Comparison of ENCODE assay signal across 1 cellular context in genomic region chr3:185820973-185821758, GRCh38.
TF ChIP-seq lines count a peak whose summit lies in the region.

No MANE protein-coding gene starts in this region.

TF ChIP-seq in HepG2, 621 proteins besides CTCF, POLR2A, EP300 and RAD21 (continued from another document):
- TF ChIP-seq TIGD3 (CRISPR knock-in tag; IDR thresholded peaks at IDR 0.05; ENCODE audit: borderline replicate concordance), result no peak
